Comparison of ENCODE assay signal across 8 cellular contexts in genomic region chr16:85286970-85287814, GRCh38.
A peak's percentile ranks its signal among the peaks of the same experiment; 100 is the strongest.
DNase-seq lines count a peak whose midpoint lies in the region; ATAC-seq and TF ChIP-seq lines count a peak whose summit lies in the region.

No MANE protein-coding gene starts in this region.

- H3K27ac ChIP-seq in skeletal muscle tissue (ENCODE audit: low read depth, low read length) = peak overlapping the region; percentile 83
- no peak overlapping the region for H3K27ac ChIP-seq in GM23338 (ENCODE audit: low read depth)

- no peak overlapping the region; the same call in 2 of the 3 replicates for H3K4me3 Mint-ChIP-seq in GM23338

- H3K4me2 ChIP-seq in GM23338 = no peak overlapping the region

- H3K4me1 Mint-ChIP-seq in GM23338 = peaks cover 21% of the 10 kb centered on the region

- H3K9ac ChIP-seq in skeletal muscle tissue (ENCODE audit: low read depth in 1 of 3, low read length in 3 of 3) = peak overlapping the region in 1 of 3 donors; percentile 80

- peaks cover 3% of the 10 kb centered on the region; the same call in 1 of the 2 replicates for H3K79me2 ChIP-seq in GM23338 (replicated peaks; ENCODE audit: insufficient read depth)

- H3K9me3 Mint-ChIP-seq in GM23338 = no peaks in the 10 kb centered on the region; the same call in 2 of the 3 replicates

- no peaks in the 10 kb centered on the region for H3K9me2 ChIP-seq in GM23338 (ENCODE audit: insufficient read depth)

- peaks cover 15% of the 10 kb centered on the region for H3K27me3 Mint-ChIP-seq in GM23338 (ENCODE audit: insufficient read depth, low read depth, poor library complexity)

- TF ChIP-seq CTCF in GM23338 (conservative IDR thresholded peaks at IDR 0.05; ENCODE audit: low read depth in 2 of 2) = no peak

- peaks cover 5% of the 10 kb centered on the region; the same call in 1 of the 3 replicates for H3K36me3 Mint-ChIP-seq in GM23338 (ENCODE audit: low read depth)

- H3F3A ChIP-seq in GM23338 (replicated peaks; ENCODE audit: low read depth) = no peaks in the 10 kb centered on the region

- H3K4me1 ChIP-seq in skeletal muscle tissue (ENCODE audit: control insufficient read depth in 3 of 3, insufficient read depth in 3 of 3, low read length in 3 of 3) (peaks cover 23 to 55% (median 34%) of the 10 kb centered on the region in 3 donors), GM23338 (ENCODE audit: insufficient read depth) (no peaks in the 10 kb centered on the region; the same call in 1 of the 2 replicates)

- no peaks in the 10 kb centered on the region for H3K36me3 ChIP-seq in skeletal muscle tissue (ENCODE audit: control insufficient read depth in 3 of 3, insufficient read depth in 3 of 3, low read length in 3 of 3)
- H3K36me3 ChIP-seq in GM23338 (ENCODE audit: insufficient read depth) = no peaks in the 10 kb centered on the region

- no peaks in the 10 kb centered on the region for H3K9me3 ChIP-seq in skeletal muscle tissue (ENCODE audit: control insufficient read depth in 3 of 3, low read length in 3 of 3)

- H3K4me3 ChIP-seq in skeletal muscle tissue (ENCODE audit: low read length in 3 of 3) = peak overlapping the region in 2 of 3 donors; percentile 39 to 66
- H3K4me3 ChIP-seq in GM23338 = no peak overlapping the region

- H3K27me3 ChIP-seq in skeletal muscle tissue (ENCODE audit: control insufficient read depth in 3 of 3, insufficient read depth in 3 of 3, low read length in 3 of 3) (no peaks in the 10 kb centered on the region), GM23338 (ENCODE audit: insufficient read depth) (no peaks in the 10 kb centered on the region)

- H4K20me1 ChIP-seq in GM23338 (replicated peaks; ENCODE audit: insufficient read depth) = no peaks in the 10 kb centered on the region; the same call in 1 of the 2 replicates

- DNase-seq in ELF-1 (ENCODE audit: low read depth, low spot score) = peak; percentile 56
- DNase-seq in amygdala (lab: John Stamatoyannopoulos, UW) = peak in 49 of 56 donors; percentile 15 to 83 (median 59)
- peak; percentile 84 for DNase-seq in hepatic stellate cell (ENCODE audit: low spot score)
- DNase-seq in stimulated activated naive CD4-positive, alpha-beta T cell treated with Interleukin-2 at 50 U/mL for 16 hours (lab: John Stamatoyannopoulos, UW) = no peak
- DNase-seq in GM23338 (ENCODE audit: low spot score) = no peak
- DNase-seq in NK-92 (lab: John Stamatoyannopoulos, UW; ENCODE audit: unreplicated experiment) = no peak

- H3K27ac Mint-ChIP-seq in GM23338 = no peak overlapping the region

- no peak for ATAC-seq in HG03045 (IDR thresholded peaks at IDR 0.05; ENCODE audit: unreplicated experiment)
- no peak for ATAC-seq in GM23338

- H2AFZ ChIP-seq in GM23338 = no peak overlapping the region

TF ChIP-seq in GM23338, 12 proteins besides CTCF, POLR2A, EP300 and RAD21:
- TF ChIP-seq POLR2AphosphoS5 (IDR thresholded peaks at IDR 0.05; ENCODE audit: low read depth) (no peak), EZH2 (IDR thresholded peaks at IDR 0.05; ENCODE audit: low read depth, unreplicated experiment) (no peak), STAT1 (IDR thresholded peaks at IDR 0.05; ENCODE audit: unreplicated experiment) (no peak), ZNF114 (CRISPR knock-in tag; IDR thresholded peaks at IDR 0.05) (no peak), CREB1 (CRISPR knock-in tag; IDR thresholded peaks at IDR 0.05; ENCODE audit: low read depth) (no peak), ZNF331 (CRISPR knock-in tag; IDR thresholded peaks at IDR 0.05; ENCODE audit: low read depth) (no peak), ZNF462 (CRISPR knock-in tag; IDR thresholded peaks at IDR 0.05) (no peak), EZH2phosphoT487 (IDR thresholded peaks at IDR 0.05; ENCODE audit: unreplicated experiment) (no peak), REST (IDR thresholded peaks at IDR 0.05; ENCODE audit: unreplicated experiment) (no peak), JUNB (IDR thresholded peaks at IDR 0.05; ENCODE audit: unreplicated experiment) (no peak), NANOG (IDR thresholded peaks at IDR 0.05; ENCODE audit: borderline replicate concordance) (no peak)

Comparison
In these comparisons a context has a peak if more than half of its experiments do, and no peak if none do; other contexts are left out.
1. DNase-seq: peak in ELF-1 (single experiment), amygdala (49 of 56) and hepatic stellate cell (single experiment); none in stimulated activated naive CD4-positive, alpha-beta T cell treated with Interleukin-2 at 50 U/mL for 16 hours (single experiment), GM23338 (single experiment) and NK-92 (single experiment).